Comparison of ENCODE assay signal across 9 cellular contexts in the genomic region with DNA sequence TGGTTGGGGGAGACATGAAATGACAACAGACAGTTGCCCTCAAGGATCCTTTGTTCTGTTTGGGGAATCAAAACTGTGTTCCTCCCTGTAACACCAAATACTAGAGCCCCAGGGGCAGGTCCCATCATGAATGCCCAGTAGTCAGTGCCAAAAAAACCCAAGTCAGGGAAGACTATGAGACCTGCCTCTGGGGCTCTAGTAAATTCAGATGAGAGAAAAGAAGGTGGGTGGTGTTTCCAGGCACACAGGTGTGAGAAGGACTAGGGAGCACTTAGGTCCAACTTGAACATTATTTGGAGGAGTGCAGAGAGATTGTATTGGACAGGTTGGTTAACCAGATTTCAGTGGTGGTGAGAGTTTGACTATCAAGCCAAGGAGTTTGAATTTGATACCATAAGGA. TPM values are rescaled to one million over a fixed set of nuclear protein-coding genes. Genes with fewer than 3 reads are reported as not detected.
DNase-seq lines count a peak whose midpoint lies in the region; ATAC-seq and TF ChIP-seq lines count a peak whose summit lies in the region.
"Had no signal": no experiment of that assay in that cellular context is flagged by ENCODE, and none has a peak within 500 bp of the region (broad histone marks: within the 10 kb centered on the region; RNA-seq: fewer than 3 reads in every experiment).

No MANE protein-coding gene starts in this region.

- no peaks in the 10 kb centered on the region for H3K9me2 ChIP-seq in PC-3 (replicated peaks; ENCODE audit: low read length)

- no peak for TF ChIP-seq CTCF in DND-41 (IDR thresholded peaks at IDR 0.05; ENCODE audit: borderline replicate concordance, extremely low read depth, low read length, poor library complexity, severe bottlenecking)
- no peak for TF ChIP-seq CTCF in NB4 (IDR thresholded peaks at IDR 0.05; ENCODE audit: low read depth, low read length)
- no peak for TF ChIP-seq CTCF in dorsolateral prefrontal cortex (IDR thresholded peaks at IDR 0.05 in 54 of 56, conservative IDR thresholded peaks at IDR 0.05 in 2 of 56; ENCODE audit: low read depth in 1 of 56, partially characterized antibody in 56 of 56)
- TF ChIP-seq CTCF in PC-3 (conservative IDR thresholded peaks at IDR 0.05; ENCODE audit: low read depth, low read length) = no peak
- no peak for TF ChIP-seq CTCF in BE2C (IDR thresholded peaks at IDR 0.05; ENCODE audit: low read depth, low read length)

- H4K20me1 ChIP-seq in DND-41 (ENCODE audit: insufficient read depth, low read length) = peaks cover 2% of the 10 kb centered on the region; the same call in 1 of the 2 replicates
- no peaks in the 10 kb centered on the region for H4K20me1 ChIP-seq in PC-3 (ENCODE audit: low read length)

- no TSS peak for BruUV-seq in PC-3 (replicated peaks; lab: Mats Ljungman, UMichigan)

- H3K9me3 ChIP-seq in DND-41 (ENCODE audit: insufficient read depth, low read length, severe bottlenecking) (no peaks in the 10 kb centered on the region), skeletal muscle tissue (ENCODE audit: control insufficient read depth in 3 of 3, low read length in 3 of 3) (no peaks in the 10 kb centered on the region), PC-3 (ENCODE audit: low read length) (no peaks in the 10 kb centered on the region), BE2C (no peaks in the 10 kb centered on the region)

- peaks cover 74% of the 10 kb centered on the region for H3K36me3 ChIP-seq in DND-41 (ENCODE audit: insufficient read depth, low read length)
- peaks cover 5 to 13% (median 5%) of the 10 kb centered on the region in 3 donors for H3K36me3 ChIP-seq in skeletal muscle tissue (ENCODE audit: control insufficient read depth in 3 of 3, insufficient read depth in 3 of 3, low read length in 3 of 3)
- H3K36me3 ChIP-seq in PC-3 (ENCODE audit: low read depth, low read length) = no peaks in the 10 kb centered on the region
- H3K36me3 ChIP-seq in BE2C = no peaks in the 10 kb centered on the region

- DNase-seq in DND-41 (no peak), NB4 (ENCODE audit: low read depth) (no peak), dorsolateral prefrontal cortex (no peak), PC-3 (no peak), NCI-H446 (lab: John Stamatoyannopoulos, UW) (no peak), BE2C (no peak)
- DNase-seq: NCI-H2171; stimulated activated CD4-positive, alpha-beta T cell treated with anti-CD3 and anti-CD28 coated beads, Interleukin-4, amount 100 ng/mL, for 1 hour had no signal

- ATAC-seq in DND-41 (ENCODE audit: insufficient read depth, low read depth) = no peak
- ATAC-seq in PC-3 = no peak

- H3K79me2 ChIP-seq in DND-41 (ENCODE audit: insufficient read depth, low read length) (peaks cover 99% of the 10 kb centered on the region), PC-3 (ENCODE audit: low read length) (peaks cover 4% of the 10 kb centered on the region)

- intact Hi-C loops in dorsolateral prefrontal cortex (cut with DNase I) (no loop called here), PC-3 (cut with micrococcal nuclease) (no loop called here)

- peak overlapping the region in 1 of 2 experiments; percentile 39; a peak in 2 of 4 replicates for H3K4me3 ChIP-seq in DND-41 (ENCODE audit: low read depth in 1 of 2, low read length in 2 of 2)
- H3K4me3 ChIP-seq in NB4 (ENCODE audit: low read depth, low read length) = peak overlapping the region; percentile 12
- no peak overlapping the region for H3K4me3 ChIP-seq in dorsolateral prefrontal cortex
- H3K4me3 ChIP-seq in skeletal muscle tissue (ENCODE audit: low read length in 3 of 3) = no peak overlapping the region
- H3K4me3 ChIP-seq in PC-3 (ENCODE audit: low read length) = no peak overlapping the region
- no peak overlapping the region for H3K4me3 ChIP-seq in BE2C (ENCODE audit: low read depth, low read length)

- H3K4me1 ChIP-seq in DND-41 (ENCODE audit: insufficient read depth, low read length) (peaks cover 100% of the 10 kb centered on the region), skeletal muscle tissue (ENCODE audit: control insufficient read depth in 3 of 3, insufficient read depth in 3 of 3, low read length in 3 of 3) (peaks cover 84 to 92% (median 86%) of the 10 kb centered on the region in 3 donors), PC-3 (ENCODE audit: insufficient read depth, low read length) (peaks cover 57% of the 10 kb centered on the region), BE2C (peaks cover 10% of the 10 kb centered on the region)

- no peak overlapping the region for H2AFZ ChIP-seq in DND-41 (ENCODE audit: low read depth, low read length)
- H2AFZ ChIP-seq in PC-3 (ENCODE audit: low read length) = no peak overlapping the region

- peak overlapping the region; percentile 98 for H3K9ac ChIP-seq in DND-41 (ENCODE audit: low read depth, low read length)
- no peak overlapping the region for H3K9ac ChIP-seq in skeletal muscle tissue (ENCODE audit: low read depth in 1 of 3, low read length in 3 of 3)
- H3K9ac ChIP-seq in PC-3 (ENCODE audit: low read length) = no peak overlapping the region

- no peak for TF ChIP-seq POLR2A in NB4 (IDR thresholded peaks at IDR 0.05; ENCODE audit: extremely low read depth, insufficient read length)

- peak overlapping the region; percentile 80 for H3K4me2 ChIP-seq in DND-41 (ENCODE audit: insufficient read depth, low read length)
- no peak overlapping the region for H3K4me2 ChIP-seq in PC-3 (ENCODE audit: low read length)

- no peaks in the 10 kb centered on the region for H3F3A ChIP-seq in PC-3 (ENCODE audit: low read length, unreplicated experiment)

- CTCF ChIA-PET in PC-3 (lab: Charles Lee) = no interaction called here

- H3K27ac ChIP-seq in DND-41 (ENCODE audit: low read length) (peak overlapping the region; percentile 99), dorsolateral prefrontal cortex (peak overlapping the region in 33 of 59 donors; percentile 8 to 83 (median 62)), skeletal muscle tissue (ENCODE audit: low read depth, low read length) (peak overlapping the region; percentile 34), PC-3 (ENCODE audit: low read length) (no peak overlapping the region)

- H3K27me3 ChIP-seq in DND-41 (ENCODE audit: insufficient read depth, low read length, poor library complexity) = no peaks in the 10 kb centered on the region
- no peaks in the 10 kb centered on the region for H3K27me3 ChIP-seq in dorsolateral prefrontal cortex
- no peaks in the 10 kb centered on the region for H3K27me3 ChIP-seq in skeletal muscle tissue (ENCODE audit: control insufficient read depth in 3 of 3, insufficient read depth in 3 of 3, low read length in 3 of 3)
- no peaks in the 10 kb centered on the region for H3K27me3 ChIP-seq in PC-3 (ENCODE audit: low read length)
- H3K27me3 ChIP-seq in BE2C = no peaks in the 10 kb centered on the region

- POLR2A ChIA-PET in PC-3 (lab: Charles Lee; ENCODE audit: unreplicated experiment) = no interaction called here

RNA-seq across cellular contexts. Expression of a gene that starts 51.9 kb away (rescaled TPM):
- 10 to 100 TPM in 109 of 120 experiments, 1 to 10 TPM in 11; 8.0 to 25.9 (median 13.9) TPM for total RNA-seq in dorsolateral prefrontal cortex
- 2.1 TPM for total RNA-seq in skeletal muscle tissue
- 8.2 and 21.8 TPM in 2 replicates for total RNA-seq in PC-3 (2014; rRNA removed)
- polyA plus RNA-seq in BE2C (2012; ENCODE audit: insufficient read depth, insufficient read length, low read depth) = 13.7 TPM
